In the genomic region with DNA sequence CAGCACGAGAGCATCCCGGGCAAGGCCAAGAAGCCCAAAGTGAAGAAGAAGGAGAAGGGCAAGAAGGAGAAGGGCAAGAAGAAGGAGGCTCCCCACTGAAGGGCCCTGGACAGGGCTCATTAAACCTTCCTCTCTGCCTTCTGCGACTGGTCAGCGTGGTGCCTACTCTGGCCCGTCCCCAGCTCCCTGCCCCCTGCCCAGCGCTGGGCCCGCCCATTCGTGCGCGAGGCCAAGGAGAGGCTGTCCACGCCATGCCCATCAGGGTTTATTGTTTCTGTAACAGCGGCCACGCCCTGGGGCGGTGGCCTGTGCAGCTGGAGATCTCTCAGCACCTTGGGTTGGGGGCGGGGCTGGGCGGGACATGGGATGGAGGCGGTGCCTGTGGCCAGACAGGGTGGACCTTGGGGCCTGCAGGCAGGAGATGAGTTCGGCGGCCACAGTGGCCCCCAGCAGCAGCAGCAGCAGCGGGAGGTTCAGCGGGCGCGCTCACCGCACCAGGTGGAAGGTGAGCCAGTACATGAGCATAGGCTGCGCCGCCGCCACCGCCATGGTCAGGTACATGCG, we compare ENCODE assay signal across 10 cellular contexts. TPM values are rescaled to one million over a fixed set of nuclear protein-coding genes. Genes with fewer than 3 reads are reported as not detected.
DNase-seq lines count a peak whose midpoint lies in the region; ATAC-seq and TF ChIP-seq lines count a peak whose summit lies in the region.
"Had no signal": no experiment of that assay in that cellular context is flagged by ENCODE, and none has a peak within 500 bp of the region (broad histone marks: within the 10 kb centered on the region; RNA-seq: fewer than 3 reads in every experiment).

No MANE protein-coding gene starts in this region.

- H3K4me1 ChIP-seq in HEK293 (ENCODE audit: control insufficient read depth, insufficient read depth, low read length) (peaks cover 11% of the 10 kb centered on the region), Panc1 (ENCODE audit: control insufficient read depth, insufficient read depth, low read length) (peaks cover 50% of the 10 kb centered on the region), rectal smooth muscle tissue (ENCODE audit: control insufficient read depth, insufficient read depth, low read length) (no peaks in the 10 kb centered on the region)

- in situ Hi-C loops in Panc1 (cut with HindIII; ENCODE audit: low pct_unique_long_range_greater_than_20kb, low sequenced_read_pairs): no loop called here

- no peaks in the 10 kb centered on the region for H3K9me3 Mint-ChIP-seq in T-cell
- H3K9me3 Mint-ChIP-seq: activated naive CD8-positive, alpha-beta T cell treated with anti-CD3 and anti-CD28 coated beads for 36 hours; memory B cell had no signal

- peaks cover 15% of the 10 kb centered on the region for H3K36me3 Mint-ChIP-seq in T-cell

- H3K27ac ChIP-seq in HEK293 (ENCODE audit: extremely low read depth, low read depth, low read length) (peak overlapping the region; percentile 50), Panc1 (ENCODE audit: low read length) (peak overlapping the region; percentile 91), rectal smooth muscle tissue (ENCODE audit: low read depth, low read length) (peak overlapping the region; percentile 14)

- POLR2A ChIA-PET in HEK293 (lab: Yijun Ruan, JAX) (interaction anchor here (0.5 to 1.6 kb wide), 10 partner anchors 8 to 405 kb away, joined by 3 to 10 read pairs (median 6); partner anchors contain the start of genes GGN, PSMD8 and SPRED3), Panc1 (lab: Charles Lee) (interaction anchor here (0.6 to 1.4 kb wide), 3 partner anchors 17 to 34 kb away, joined by 3 to 8 read pairs (median 3); no protein-coding TSS in a partner anchor), T-cell (lab: Charles Lee) (no interaction called here)

- H3K4me1 Mint-ChIP-seq in T-cell: no peaks in the 10 kb centered on the region

- no peaks in the 10 kb centered on the region for H3K27me3 Mint-ChIP-seq in T-cell
- H3K27me3 Mint-ChIP-seq: activated naive CD8-positive, alpha-beta T cell treated with anti-CD3 and anti-CD28 coated beads for 36 hours; memory B cell had no signal

- DNase-seq in Panc1 (ENCODE audit: low read depth, low spot score) (peak; percentile 90), glomerular visceral epithelial cell (ENCODE audit: extremely low spot score) (peak; percentile 98), T-cell (no peak), DMS 273 (lab: John Stamatoyannopoulos, UW; ENCODE audit: unreplicated experiment) (no peak)
- DNase-seq: activated naive CD8-positive, alpha-beta T cell treated with anti-CD3 and anti-CD28 coated beads for 36 hours had no signal

- H3K9ac ChIP-seq in rectal smooth muscle tissue (ENCODE audit: low read length): peak overlapping the region; percentile 56

- TF ChIP-seq CTCF in HEK293 (tag by site-specific recombination; IDR thresholded peaks at IDR 0.05) (no peak), Panc1 (IDR thresholded peaks at IDR 0.05) (no peak)

- no peaks in the 10 kb centered on the region for H3K27me3 ChIP-seq in Panc1 (ENCODE audit: control insufficient read depth, insufficient read depth, low read length)
- H3K27me3 ChIP-seq in rectal smooth muscle tissue (ENCODE audit: control insufficient read depth, insufficient read depth, low read length): no peaks in the 10 kb centered on the region

- no TSS peak for BruUV-seq in Panc1 (replicated peaks; lab: Mats Ljungman, UMichigan)

- H3K9me3 ChIP-seq in HEK293 (ENCODE audit: control insufficient read depth, insufficient read depth, low read depth, low read length) (no peaks in the 10 kb centered on the region), Panc1 (ENCODE audit: control insufficient read depth, insufficient read depth, low read depth, low read length) (no peaks in the 10 kb centered on the region)

- H3K4me3 ChIP-seq in HEK293 (ENCODE audit: low read depth, low read length) (no peak overlapping the region), Panc1 (ENCODE audit: low read depth in 2 of 2, low read length in 2 of 2) (peak overlapping the region; percentile 71 to 88), rectal smooth muscle tissue (ENCODE audit: low read length) (peak overlapping the region; percentile 44)

- ATAC-seq in Panc1 (peak; percentile 79), HG02884 (IDR thresholded peaks at IDR 0.05; ENCODE audit: unreplicated experiment) (no peak), T-cell (replicated peaks in 1 of 4) (no peak), HG02981 (IDR thresholded peaks at IDR 0.05; ENCODE audit: unreplicated experiment) (no peak)

- H3K36me3 ChIP-seq in HEK293 (ENCODE audit: control insufficient read depth in 2 of 2, insufficient read depth in 1 of 2, low read length in 2 of 2) (peaks cover 13 to 20% of the 10 kb centered on the region in 2 experiments; a peak in 2 of 3 replicates), Panc1 (ENCODE audit: control insufficient read depth, insufficient read depth, low read length) (no peaks in the 10 kb centered on the region; the same call in 1 of the 2 replicates), rectal smooth muscle tissue (ENCODE audit: control insufficient read depth, insufficient read depth, low read length) (peaks cover 20% of the 10 kb centered on the region)

- no peak overlapping the region for H3K27ac Mint-ChIP-seq in T-cell
- H3K27ac Mint-ChIP-seq: activated naive CD8-positive, alpha-beta T cell treated with anti-CD3 and anti-CD28 coated beads for 36 hours; memory B cell had no signal

- CTCF ChIA-PET in HEK293 (lab: Yijun Ruan, JAX): interaction anchor here (0.5 to 0.9 kb wide), 2 partner anchors 61 to 92 kb away, joined by 3 to 4 read pairs; no protein-coding TSS in a partner anchor
- CTCF ChIA-PET in Panc1 (lab: Charles Lee): interaction anchor here (0.6 to 1.1 kb wide), 3 partner anchors 38 to 390 kb away, joined by 3 to 7 read pairs (median 5); no protein-coding TSS in a partner anchor
- CTCF ChIA-PET in T-cell (lab: Charles Lee): no interaction called here

- intact Hi-C loops in Panc1 (cut with micrococcal nuclease; ENCODE audit: unreplicated experiment): no loop called here

- H3K4me3 Mint-ChIP-seq in T-cell: no peak overlapping the region
- H3K4me3 Mint-ChIP-seq: activated naive CD8-positive, alpha-beta T cell treated with anti-CD3 and anti-CD28 coated beads for 36 hours; memory B cell had no signal

TF ChIP-seq in HEK293, 187 proteins besides CTCF, POLR2A, EP300 and RAD21 (continues in another document):
- TF ChIP-seq ZNF341 (tag by site-specific recombination; IDR thresholded peaks at IDR 0.05; ENCODE audit: low read depth) (0 out of 2 replicates have a peak, but pooled peaks have one; percentile 14), PRDM2 (tag by site-specific recombination; IDR thresholded peaks at IDR 0.05; ENCODE audit: borderline replicate concordance) (no peak), ZNF837 (tag by site-specific recombination; IDR thresholded peaks at IDR 0.05) (no peak)

RNA-seq across cellular contexts. Expression of gene C19orf33, which starts 0.9 kb away (rescaled TPM):
- total RNA-seq in Panc1 (2021; ENCODE audit: unreplicated experiment) (201 TPM), T-cell (1 to 10 TPM in 2 of 5 donors, under 1 TPM in 1, not detected in 2; 0.56 to 1.4 (median 1.3) TPM)
- polyA plus RNA-seq in Panc1 (2012; ENCODE audit: insufficient read length): 306 TPM
- total RNA-seq: activated naive CD8-positive, alpha-beta T cell treated with anti-CD3 and anti-CD28 coated beads for 36 hours had no signal

RNA-seq across cellular contexts. Expression of gene YIF1B, which starts 10.8 kb away (rescaled TPM):
- total RNA-seq in Panc1 (2021; ENCODE audit: unreplicated experiment) (143 TPM), T-cell (10 to 100 TPM; 28.1 to 39.1 (median 34.1) TPM)
- 197 TPM for polyA plus RNA-seq in Panc1 (2012; ENCODE audit: insufficient read length)

RNA-seq across cellular contexts. Expression of gene KCNK6, which starts 14.7 kb away (rescaled TPM):
- total RNA-seq in Panc1 (2021; ENCODE audit: unreplicated experiment) (17.2 TPM), T-cell (10 to 100 TPM in 3 of 5 donors, 1 to 10 TPM in 2; 4.8 to 12.9 (median 12.6) TPM)
- polyA plus RNA-seq in Panc1 (2012; ENCODE audit: insufficient read length): 14.4 TPM

RNA-seq across cellular contexts. Expression of gene CATSPERG, which starts 30.7 kb away (rescaled TPM):
- total RNA-seq in Panc1 (2021; ENCODE audit: unreplicated experiment): 8.9 TPM
- 0.67 TPM for polyA plus RNA-seq in Panc1 (2012; ENCODE audit: insufficient read length)
- 10 to 100 TPM; 11.1 to 27.2 (median 21.2) TPM for total RNA-seq in T-cell

RNA-seq across cellular contexts. Expression of gene SPINT2, which starts 40.6 kb away (rescaled TPM):
- total RNA-seq in Panc1 (2021; ENCODE audit: unreplicated experiment): 1,006 TPM
- 1,788 TPM for polyA plus RNA-seq in Panc1 (2012; ENCODE audit: insufficient read length)
- total RNA-seq in T-cell: 10 to 100 TPM; 30.3 to 48.5 (median 37.9) TPM

Comparison
In these comparisons a context has a peak if more than half of its experiments do, and no peak if none do; other contexts are left out.
1. H3K27ac ChIP-seq: peak in every context shown above with its lines; median percentile 91 in Panc1; 50 in HEK293; 14 in rectal smooth muscle tissue.
2. DNase-seq: peak in Panc1 (single experiment) and glomerular visceral epithelial cell (single experiment); none in T-cell (0 of 34) and DMS 273 (single experiment).
3. RNA of gene C19orf33, which starts 0.9 kb away (total RNA-seq): 201 TPM in Panc1 (single experiment); 0.56 to 1.4 TPM in T-cell; every median in the first group is over 10 times any median in the second.
4. CTCF ChIA-PET loops: an anchor here in HEK293 (0.5 to 0.9 kb wide) and Panc1 (0.6 to 1.1 kb wide); none called in T-cell.
5. POLR2A ChIA-PET loops: an anchor here in HEK293 (0.5 to 1.6 kb wide) and Panc1 (0.6 to 1.4 kb wide); none called in T-cell.